Comparison of ENCODE assay signal across 11 cellular contexts in genomic region chr1:231778009-231778719, GRCh38.
DNase-seq lines count a peak whose midpoint lies in the region; ATAC-seq, FAIRE-seq and TF ChIP-seq lines count a peak whose summit lies in the region.
"Had no signal": no experiment of that assay in that cellular context is flagged by ENCODE, and none has a peak within 500 bp of the region (broad histone marks: within the 10 kb centered on the region; RNA-seq: fewer than 3 reads in every experiment).

No MANE protein-coding gene starts in this region.

- no peaks in the 10 kb centered on the region for H3K4me1 Mint-ChIP-seq in activated T-helper 17 cell treated with anti-CD3 and anti-CD28 coated beads, Interleukin-2, amount 50 U/mL, for 72 hours

- TF ChIP-seq CTCF in bronchial epithelial cell (IDR thresholded peaks at IDR 0.05; ENCODE audit: insufficient read depth, low read length, severe bottlenecking) (no peak), left lung (IDR thresholded peaks at IDR 0.05) (no peak)

- no peaks in the 10 kb centered on the region for H3K9me3 ChIP-seq in left lung

- H3K27me3 ChIP-seq in bronchial epithelial cell (ENCODE audit: control insufficient read depth, insufficient read depth, low read length) (no peaks in the 10 kb centered on the region), left lung (no peaks in the 10 kb centered on the region)

- H3K36me3 ChIP-seq in bronchial epithelial cell (ENCODE audit: control insufficient read depth, insufficient read depth, low read length) (no peaks in the 10 kb centered on the region), left lung (no peaks in the 10 kb centered on the region)

- H3K4me1 ChIP-seq in left lung: peaks cover 8 to 53% of the 10 kb centered on the region in 2 donors

- H3K4me3 ChIP-seq in bronchial epithelial cell (ENCODE audit: low read depth, low read length): no peak overlapping the region
- H3K4me3 ChIP-seq in left lung: no peak overlapping the region

- H3K9me3 Mint-ChIP-seq in activated T-helper 17 cell treated with anti-CD3 and anti-CD28 coated beads, Interleukin-2, amount 50 U/mL, for 72 hours: no peaks in the 10 kb centered on the region
- H3K9me3 Mint-ChIP-seq: activated T-cell treated with anti-CD3 and anti-CD28 coated beads, Interleukin-2, amount 50 U/mL, for 4 hours had no signal

- intact Hi-C loops in Right ventricle myocardium inferior (cut with DNase I): no loop called here
- intact Hi-C loops in cardiac septum (cut with DNase I): no loop called here
- intact Hi-C loops in left lung (cut with DNase I): no loop called here
- intact Hi-C loops in posterior cingulate gyrus (cut with DNase I): no loop called here

- no peaks in the 10 kb centered on the region for H3K27me3 Mint-ChIP-seq in activated T-helper 17 cell treated with anti-CD3 and anti-CD28 coated beads, Interleukin-2, amount 50 U/mL, for 72 hours
- H3K27me3 Mint-ChIP-seq: B cell had no signal

- H3K27ac ChIP-seq in left lung: peak overlapping the region in 1 of 2 donors; percentile 61

- no peak for FAIRE-seq in bronchial epithelial cell (lab: Jason Lieb, UNC)

- H3K36me3 Mint-ChIP-seq in activated T-helper 17 cell treated with anti-CD3 and anti-CD28 coated beads, Interleukin-2, amount 50 U/mL, for 72 hours (ENCODE audit: low read depth): no peaks in the 10 kb centered on the region

- no peak overlapping the region for H3K27ac Mint-ChIP-seq in activated T-helper 17 cell treated with anti-CD3 and anti-CD28 coated beads, Interleukin-2, amount 50 U/mL, for 72 hours
- H3K27ac Mint-ChIP-seq: B cell had no signal

- no peak overlapping the region for H3K4me3 Mint-ChIP-seq in activated T-helper 17 cell treated with anti-CD3 and anti-CD28 coated beads, Interleukin-2, amount 50 U/mL, for 72 hours
- H3K4me3 Mint-ChIP-seq: activated T-cell treated with anti-CD3 and anti-CD28 coated beads, Interleukin-2, amount 50 U/mL, for 4 hours; B cell had no signal

- DNase-seq in Right ventricle myocardium inferior (ENCODE audit: missing footprints): no peak
- no peak for DNase-seq in cardiac septum (ENCODE audit: low spot score)
- peak; percentile 63 for DNase-seq in bronchial epithelial cell (ENCODE audit: low read depth)
- DNase-seq in left lung: no peak
- no peak for DNase-seq in NCI-H69 (lab: John Stamatoyannopoulos, UW)
- DNase-seq in posterior cingulate gyrus: no peak
- DNase-seq in T-helper 2 cell: no peak
- DNase-seq: activated T-cell treated with anti-CD3 and anti-CD28 coated beads, Interleukin-2, amount 50 U/mL, for 4 hours; stimulated activated CD4-positive, alpha-beta T cell treated with anti-CD3 and anti-CD28 coated beads, Interleukin-12 subunit alpha, Interleukin-12 subunit beta, amount 100 ng/mL, for 4 hours had no signal

- ATAC-seq in Right ventricle myocardium inferior (peak; percentile 76), left lung (peak; percentile 76)
- ATAC-seq in activated T-helper 17 cell treated with anti-CD3 and anti-CD28 coated beads, Interleukin-2, amount 50 U/mL, for 72 hours (replicated peaks): no peak
- ATAC-seq: activated T-cell treated with anti-CD3 and anti-CD28 coated beads, Interleukin-2, amount 50 U/mL, for 4 hours had no signal
